In genomic region chr16:88317619-88317977, GRCh38 we compare ENCODE assay signal across 13 cellular contexts.
DNase-seq lines count a peak whose midpoint lies in the region; ATAC-seq and TF ChIP-seq lines count a peak whose summit lies in the region.
"Had no signal": no experiment of that assay in that cellular context is flagged by ENCODE, and none has a peak within 500 bp of the region (broad histone marks: within the 10 kb centered on the region; RNA-seq: fewer than 3 reads in every experiment).

No MANE protein-coding gene starts in this region.

- H3K4me3 Mint-ChIP-seq in Caco-2 (ENCODE audit: unreplicated experiment) (no peak overlapping the region), T-helper 17 cell (peak overlapping the region; percentile 61)

- peak overlapping the region; percentile 43 for H3K27ac Mint-ChIP-seq in Caco-2 (ENCODE audit: unreplicated experiment)
- no peak overlapping the region for H3K27ac Mint-ChIP-seq in T-helper 17 cell

- peak overlapping the region; percentile 3 for H2AK5ac ChIP-seq in neuronal stem cell (ENCODE audit: low read depth, low read length)

- no peak overlapping the region for H3K9ac ChIP-seq in neuronal stem cell (ENCODE audit: low read depth, low read length, poor library complexity)
- H3K9ac ChIP-seq: BLaER1 had no signal

- no peak for TF ChIP-seq CTCF in Caco-2 (IDR thresholded peaks at IDR 0.05; ENCODE audit: insufficient read depth in 1 of 2, low read depth in 1 of 2, low read length in 1 of 2, severe bottlenecking in 1 of 2, unreplicated experiment in 1 of 2)
- TF ChIP-seq CTCF in foreskin fibroblast (IDR thresholded peaks at IDR 0.05; ENCODE audit: low read depth, low read length), result no peak

- no peak overlapping the region for H2BK5ac ChIP-seq in neuronal stem cell (ENCODE audit: low read length)

- no CpG with 5 or more reads among the region's 9 CpGs for WGBS in neuronal stem cell (ENCODE audit: extremely low coverage in 2 of 2, insufficient read length in 2 of 2, insufficient replicate concordance in 1 of 2), 2 donors

- H2AFZ ChIP-seq in neuronal stem cell (ENCODE audit: low read length), result no peak overlapping the region

- H4K8ac ChIP-seq in neuronal stem cell (ENCODE audit: low read depth, low read length), result no peak overlapping the region

- H3K9me3 ChIP-seq in Caco-2 (peaks cover 9% of the 10 kb centered on the region; the same call in 1 of the 2 replicates), T-helper 17 cell (ENCODE audit: control insufficient read depth, low read length, poor library complexity, severe bottlenecking) (no peaks in the 10 kb centered on the region), neuronal stem cell (replicated peaks in 1 of 2; ENCODE audit: control insufficient read depth in 2 of 2, insufficient read depth in 1 of 2, low read depth in 1 of 2, low read length in 2 of 2) (peaks cover 0 to 5% of the 10 kb centered on the region in 2 donors)
- H3K9me3 ChIP-seq: adrenal gland had no signal

- H3K4ac ChIP-seq in neuronal stem cell (ENCODE audit: low read length), result no peak overlapping the region

- peak overlapping the region; percentile 44 for H3K18ac ChIP-seq in neuronal stem cell (ENCODE audit: low read length)

- no peak overlapping the region for H4K91ac ChIP-seq in neuronal stem cell (ENCODE audit: low read depth, low read length, poor library complexity)

- peak overlapping the region; percentile 64 for H2BK15ac ChIP-seq in neuronal stem cell (ENCODE audit: low read length)

- ATAC-seq in T-helper 17 cell (no peak), GM21390 (IDR thresholded peaks at IDR 0.05; ENCODE audit: unreplicated experiment) (no peak), GM18858 (IDR thresholded peaks at IDR 0.05; ENCODE audit: unreplicated experiment) (no peak)

- H3K4me3 ChIP-seq in Caco-2 (ENCODE audit: low read depth, low read length) (no peak overlapping the region), foreskin fibroblast (ENCODE audit: low read depth in 1 of 2, low read length in 2 of 2) (no peak overlapping the region), neuronal stem cell (ENCODE audit: low read length in 2 of 2) (no peak overlapping the region)
- H3K4me3 ChIP-seq: adrenal gland, BLaER1 had no signal

- no peak overlapping the region for H3K14ac ChIP-seq in neuronal stem cell (ENCODE audit: low read length)

- H3K4me1 ChIP-seq in Caco-2 (peaks cover 9% of the 10 kb centered on the region), neuronal stem cell (ENCODE audit: control insufficient read depth in 2 of 2, insufficient read depth in 1 of 2, low read depth in 1 of 2, low read length in 2 of 2) (peaks cover 8 to 9% of the 10 kb centered on the region in 2 donors)
- H3K4me1 ChIP-seq: adrenal gland had no signal

- CTCF ChIA-PET in Caco-2 (lab: Charles Lee), result no interaction called here

- intact Hi-C loops in Caco-2 (cut with micrococcal nuclease; ENCODE audit: unreplicated experiment), result no loop called here

- no peak overlapping the region for H2BK12ac ChIP-seq in neuronal stem cell (ENCODE audit: low read length)

- no peak overlapping the region for H3K27ac ChIP-seq in neuronal stem cell (replicated peaks; ENCODE audit: low read length)
- H3K27ac ChIP-seq: adrenal gland, BLaER1 had no signal

- H3K4me1 Mint-ChIP-seq in Caco-2 (ENCODE audit: low read depth, unreplicated experiment) (no peaks in the 10 kb centered on the region), T-helper 17 cell (no peaks in the 10 kb centered on the region)

- H3K27me3 ChIP-seq in Caco-2 (replicated peaks; ENCODE audit: control insufficient read depth, insufficient read depth, low read length), result no peaks in the 10 kb centered on the region
- no peaks in the 10 kb centered on the region for H3K27me3 ChIP-seq in neuronal stem cell (ENCODE audit: control insufficient read depth in 3 of 3, insufficient read depth in 3 of 3, low read depth in 1 of 3, low read length in 3 of 3)
- H3K27me3 ChIP-seq: adrenal gland, BLaER1 had no signal

- no TSS peak for BruUV-seq in Caco-2 (replicated peaks; lab: Mats Ljungman, UMichigan)

- H3K4me2 ChIP-seq in neuronal stem cell (ENCODE audit: insufficient read depth, low read length, poor library complexity, severe bottlenecking), result no peak overlapping the region
- H3K4me2 ChIP-seq: BLaER1 had no signal

- peaks cover 4% of the 10 kb centered on the region for H3K79me1 ChIP-seq in neuronal stem cell (ENCODE audit: low read depth, low read length)

- DNase-seq in Caco-2 (no peak), T-helper 17 cell (no peak), foreskin fibroblast (peak; percentile 73 to 77), neuronal stem cell (ENCODE audit: low spot score) (no peak), NCI-H1930 (lab: John Stamatoyannopoulos, UW) (no peak)
- DNase-seq: adrenal gland, GOT3, NCI-H2029, NCI-H510A, T1000 had no signal

- peak overlapping the region; percentile 61 for H2BK120ac ChIP-seq in neuronal stem cell (ENCODE audit: low read depth, low read length)

- peaks cover 7% of the 10 kb centered on the region for H3K9me3 Mint-ChIP-seq in Caco-2 (ENCODE audit: unreplicated experiment)

- H3K36me3 ChIP-seq in Caco-2 (ENCODE audit: control insufficient read depth, insufficient read depth, low read length), result no peaks in the 10 kb centered on the region
- H3K36me3 ChIP-seq in neuronal stem cell (replicated peaks in 1 of 2; ENCODE audit: control insufficient read depth in 2 of 2, insufficient read depth in 2 of 2, low read length in 2 of 2), result peaks cover 0 to 2% of the 10 kb centered on the region in 2 donors
- H3K36me3 ChIP-seq: adrenal gland, BLaER1 had no signal

- H3K27me3 Mint-ChIP-seq in Caco-2 (ENCODE audit: insufficient read depth, unreplicated experiment) (no peaks in the 10 kb centered on the region), T-helper 17 cell (peaks cover 17% of the 10 kb centered on the region)

- H3K36me3 Mint-ChIP-seq in Caco-2 (ENCODE audit: insufficient read depth, unreplicated experiment) (no peaks in the 10 kb centered on the region), T-helper 17 cell (ENCODE audit: low read depth) (no peaks in the 10 kb centered on the region)

- POLR2A ChIA-PET in Caco-2 (lab: Charles Lee), result no interaction called here

- no peak overlapping the region for H3K23ac ChIP-seq in neuronal stem cell (ENCODE audit: low read depth, low read length, poor library complexity)

Comparison
In these comparisons a context has a peak if more than half of its experiments do, and no peak if none do; other contexts are left out.
1. DNase-seq: peak in foreskin fibroblast (2 of 2); none in Caco-2 (0 of 2), T-helper 17 cell (0 of 3), neuronal stem cell (single experiment) and NCI-H1930 (0 of 2).